15 cellular contexts compared by ENCODE assay signal in genomic region chr3:45412731-45413130, GRCh38. TPM values are rescaled to one million over a fixed set of nuclear protein-coding genes. Genes with fewer than 3 reads are reported as not detected.
A peak's percentile ranks its signal among the peaks of the same experiment; 100 is the strongest.
DNase-seq lines count a peak whose midpoint lies in the region; ATAC-seq and TF ChIP-seq lines count a peak whose summit lies in the region.
"Had no signal": no experiment of that assay in that cellular context is flagged by ENCODE, and none has a peak within 500 bp of the region (broad histone marks: within the 10 kb centered on the region; RNA-seq: fewer than 3 reads in every experiment).

No MANE protein-coding gene starts in this region.

- H3K9me3 Mint-ChIP-seq in neural progenitor cell, result peaks cover 2% of the 10 kb centered on the region
- H3K9me3 Mint-ChIP-seq: CD8-positive, alpha-beta memory T cell had no signal

- H3K27ac ChIP-seq in colonic mucosa, result no peak overlapping the region
- H3K27ac ChIP-seq in neural progenitor cell, result no peak overlapping the region
- H3K27ac ChIP-seq: RWPE1 had no signal

- peak; percentile 11 for DNase-seq in COLO668 (lab: John Stamatoyannopoulos, UW; ENCODE audit: unreplicated experiment)
- peak; percentile 3 for DNase-seq in EL
- peak; percentile 29 for DNase-seq in colonic mucosa
- DNase-seq in neural progenitor cell (ENCODE audit: low spot score), result no peak
- no peak for DNase-seq in stimulated activated CD4-positive, alpha-beta T cell treated with anti-CD3 and anti-CD28 coated beads, Interleukin-4, amount 100 ng/mL, for 24 hours
- no peak for DNase-seq in omental fat pad (ENCODE audit: low spot score)
- DNase-seq in activated CD4-positive, CD25-positive, alpha-beta regulatory T cell (lab: John Stamatoyannopoulos, UW), result no peak
- DNase-seq: CD8-positive, alpha-beta memory T cell; NCI-H1105 treated with DMSO at 0.1 percent for 48 hours; NCI-H1694 treated with DMSO at 0.1 percent for 48 hours; NCI-H2107; NCI-H774; SW 1271 had no signal

- no peak overlapping the region for H3K4me3 Mint-ChIP-seq in neural progenitor cell
- H3K4me3 Mint-ChIP-seq: CD8-positive, alpha-beta memory T cell had no signal

- H3K27ac Mint-ChIP-seq in neural progenitor cell, result peak overlapping the region; percentile 13

- H3K4me3 ChIP-seq in colonic mucosa, result no peak overlapping the region
- no peak overlapping the region for H3K4me3 ChIP-seq in neural progenitor cell
- H3K4me3 ChIP-seq: HAP-1 had no signal

- H3K9ac ChIP-seq in colonic mucosa (ENCODE audit: low read depth in 2 of 2, low read length in 2 of 2) (no peak overlapping the region), neural progenitor cell (no peak overlapping the region)

- H3K27me3 Mint-ChIP-seq in neural progenitor cell (ENCODE audit: insufficient read depth, low read depth), result no peaks in the 10 kb centered on the region
- H3K27me3 Mint-ChIP-seq: CD8-positive, alpha-beta memory T cell had no signal

- no peaks in the 10 kb centered on the region for H3K79me2 ChIP-seq in neural progenitor cell (ENCODE audit: low read depth)

- H3K4me2 ChIP-seq in neural progenitor cell, result no peak overlapping the region

- H2AFZ ChIP-seq in neural progenitor cell (replicated peaks), result no peak overlapping the region

- no peaks in the 10 kb centered on the region for H4K20me1 ChIP-seq in neural progenitor cell (ENCODE audit: low read depth)

- no peak for TF ChIP-seq CTCF in colonic mucosa (IDR thresholded peaks at IDR 0.05)
- no peak for TF ChIP-seq CTCF in neural progenitor cell (IDR thresholded peaks at IDR 0.05)
- TF ChIP-seq CTCF in omental fat pad (IDR thresholded peaks at IDR 0.05), result no peak

- H3K36me3 ChIP-seq in colonic mucosa (no peaks in the 10 kb centered on the region), neural progenitor cell (peaks cover 5% of the 10 kb centered on the region)

- no peaks in the 10 kb centered on the region for H3F3A ChIP-seq in neural progenitor cell (ENCODE audit: low read depth)

- H3K27me3 ChIP-seq in colonic mucosa (no peaks in the 10 kb centered on the region), neural progenitor cell (no peaks in the 10 kb centered on the region)

- no peak for ATAC-seq in omental fat pad (ENCODE audit: low FRiP score)

- intact Hi-C loops in colonic mucosa (cut with DNase I), result no loop called here

- H3K4me1 ChIP-seq in colonic mucosa, result peaks cover 16% of the 10 kb centered on the region
- peaks cover 16% of the 10 kb centered on the region for H3K4me1 ChIP-seq in neural progenitor cell
- H3K4me1 ChIP-seq: HAP-1 had no signal

- H3K36me3 Mint-ChIP-seq in neural progenitor cell, result peaks cover 27% of the 10 kb centered on the region

- no peaks in the 10 kb centered on the region for H3K9me3 ChIP-seq in colonic mucosa
- H3K9me3 ChIP-seq in neural progenitor cell (ENCODE audit: low read depth), result no peaks in the 10 kb centered on the region
- H3K9me3 ChIP-seq: HAP-1 had no signal

- peaks cover 12% of the 10 kb centered on the region for H3K4me1 Mint-ChIP-seq in neural progenitor cell

RNA-seq across cellular contexts. Expression of gene LARS2, which starts 24.4 kb away (rescaled TPM):
- total RNA-seq in colonic mucosa, result 10 to 100 TPM; 33.5 to 39.4 TPM
- total RNA-seq in neural progenitor cell (ENCODE audit: low replicate concordance), result 24.8 and 30.9 TPM in 2 replicates
- total RNA-seq in omental fat pad, result 10 to 100 TPM; 10.5 to 14.6 (median 13.7) TPM

Comparison
In these comparisons a context has a peak if more than half of its experiments do, and no peak if none do; other contexts are left out.
1. DNase-seq: peak in COLO668 (single experiment), EL (single experiment) and colonic mucosa (single experiment); none in neural progenitor cell (single experiment), stimulated activated CD4-positive, alpha-beta T cell treated with anti-CD3 and anti-CD28 coated beads, Interleukin-4, amount 100 ng/mL, for 24 hours (single experiment), omental fat pad (single experiment) and activated CD4-positive, CD25-positive, alpha-beta regulatory T cell (0 of 4).